ENCODE assay signal across 17 cellular contexts in the genomic region with DNA sequence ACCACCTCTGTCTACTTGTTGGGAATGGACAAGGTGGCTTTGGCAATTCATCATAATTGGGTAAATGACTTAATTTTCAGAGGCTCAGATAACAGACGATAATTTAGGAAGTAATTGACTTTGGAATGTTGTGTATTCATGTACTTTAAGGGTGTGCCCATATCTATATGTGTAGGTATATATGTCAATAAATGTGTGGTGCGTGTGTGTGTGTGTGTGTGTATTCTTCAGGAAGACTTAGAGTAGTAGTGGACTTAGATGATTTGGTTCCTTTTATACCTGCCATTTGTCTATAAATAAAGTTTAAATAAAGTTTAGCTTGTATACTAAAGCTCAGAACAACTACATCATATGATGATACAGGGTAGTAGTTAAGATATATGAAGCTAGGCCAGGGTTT.
"Had no signal": no experiment of that assay in that cellular context is flagged by ENCODE, and none has a peak within 500 bp of the region (broad histone marks: within the 10 kb centered on the region; RNA-seq: fewer than 3 reads in every experiment).

No MANE protein-coding gene starts in this region.

- H3K9me3 ChIP-seq: esophagus squamous epithelium, left ventricle myocardium inferior, lower lobe of right lung, ovary, suprapubic skin, thyroid gland, upper lobe of left lung, uterus had no signal

- H3K4me3 ChIP-seq: esophagus squamous epithelium, left ventricle myocardium inferior, lower lobe of right lung, ovary, smooth muscle cell, suprapubic skin, thyroid gland, upper lobe of left lung, uterus had no signal

- DNase-seq: effector memory CD8-positive, alpha-beta T cell; esophagus squamous epithelium; foreskin fibroblast; immature natural killer cell; left ventricle myocardium inferior; lower lobe of right lung; mesenchymal stem cell; natural killer cell; ovary; right cardiac atrium; stimulated activated CD4-positive, alpha-beta T cell treated with anti-CD3 and anti-CD28 coated beads, Interleukin-2, amount 100 ng/mL, for 48 hours; stimulated activated naive CD8-positive, alpha-beta T cell treated with anti-CD3 and anti-CD28 coated beads, Interleukin-15, Interleukin-2, amounts not matched to agents 100 U/mL and 50 U/mL, for 24 hours; thyroid gland; upper lobe of left lung; uterus had no signal

- ATAC-seq: effector memory CD8-positive, alpha-beta T cell; lower lobe of right lung; natural killer cell; right cardiac atrium; stimulated activated naive CD8-positive, alpha-beta T cell treated with anti-CD3 and anti-CD28 coated beads, Interleukin-15, Interleukin-2, amounts not matched to agents 100 U/mL and 50 U/mL, for 24 hours had no signal

- H3K4me1 ChIP-seq: thyroid gland, uterus had no signal

- H3K36me3 ChIP-seq: esophagus squamous epithelium, left ventricle myocardium inferior, lower lobe of right lung, ovary, suprapubic skin, thyroid gland, upper lobe of left lung, uterus had no signal

- H3K27ac ChIP-seq: left ventricle myocardium inferior, lower lobe of right lung, ovary, thyroid gland, upper lobe of left lung, uterus had no signal

- H3K27me3 ChIP-seq: esophagus squamous epithelium, ovary, suprapubic skin, thyroid gland, upper lobe of left lung, uterus had no signal
